1 cellular context compared by ENCODE assay signal in genomic region chr16:19856120-19856519, GRCh38.
TF ChIP-seq lines count a peak whose summit lies in the region.

No MANE protein-coding gene starts in this region.

TF ChIP-seq in H1, 55 proteins besides CTCF, POLR2A, EP300 and RAD21:
- TF ChIP-seq JUND (IDR thresholded peaks at IDR 0.05; ENCODE audit: low read length), result no peak
- no peak for TF ChIP-seq SIN3A (conservative IDR thresholded peaks at IDR 0.05 in 1 of 2, IDR thresholded peaks at IDR 0.05 in 1 of 2; ENCODE audit: low read depth in 1 of 2, low read length in 2 of 2)
- no peak for TF ChIP-seq E2F6 (IDR thresholded peaks at IDR 0.05)
- no peak for TF ChIP-seq CBX5 (IDR thresholded peaks at IDR 0.05; ENCODE audit: low read depth, low read length)
- TF ChIP-seq BRCA1 (IDR thresholded peaks at IDR 0.05; ENCODE audit: low read depth, low read length), result no peak
- TF ChIP-seq PHF8 (conservative IDR thresholded peaks at IDR 0.05; ENCODE audit: low read depth, low read length), result no peak
- TF ChIP-seq CREB1 (IDR thresholded peaks at IDR 0.05), result no peak
- no peak for TF ChIP-seq ZNF274 (IDR thresholded peaks at IDR 0.05; ENCODE audit: borderline replicate concordance, extremely low read depth, low read length)
- no peak for TF ChIP-seq SRF (IDR thresholded peaks at IDR 0.05; ENCODE audit: low read depth, low read length)
- TF ChIP-seq USF2 (IDR thresholded peaks at IDR 0.05; ENCODE audit: low read length), result no peak
TF ChIP-seq in H1: peak in this region for 0.
